Comparison of ENCODE assay signal across 8 cellular contexts in the genomic region with DNA sequence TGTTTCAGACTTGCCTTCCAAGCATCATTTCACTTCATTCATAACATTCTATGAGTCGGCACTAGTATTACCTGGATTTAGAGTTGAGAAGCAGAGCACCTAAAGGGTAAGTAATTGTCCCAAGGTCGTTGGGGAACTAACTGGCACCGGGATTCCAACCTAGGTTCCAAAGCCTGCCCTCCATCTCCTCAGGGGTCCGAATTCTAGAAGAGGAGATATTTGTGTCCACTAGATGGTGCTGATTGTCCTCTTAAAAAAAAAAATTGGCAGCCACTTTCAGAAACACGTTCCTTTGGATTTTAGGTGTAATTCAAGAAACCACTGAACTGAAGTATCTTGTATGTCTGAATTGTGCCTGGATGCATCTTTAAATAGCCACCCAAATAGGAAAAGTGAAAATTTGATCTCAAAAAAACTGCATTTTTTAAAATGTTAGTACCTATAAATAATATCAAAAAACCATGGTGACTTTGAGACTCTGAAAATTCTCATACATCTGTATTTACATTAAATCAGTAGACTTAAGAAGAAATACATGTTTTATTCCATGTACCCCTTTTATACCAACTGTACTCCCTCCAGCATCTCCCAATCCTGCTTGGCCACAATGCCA. TPM values are rescaled to one million over a fixed set of nuclear protein-coding genes. Genes with fewer than 3 reads are reported as not detected.
DNase-seq lines count a peak whose midpoint lies in the region; ATAC-seq, FAIRE-seq and TF ChIP-seq lines count a peak whose summit lies in the region.

No MANE protein-coding gene starts in this region.

- TF ChIP-seq POLR2A in vagina (IDR thresholded peaks at IDR 0.05), result no peak

- dilution Hi-C loops in keratinocyte (cut with MboI; ENCODE audit: extremely low pct_ligation_motif_present, low sequenced_read_pairs), result no loop called here

- H3K36me3 ChIP-seq in GM23338 (ENCODE audit: insufficient read depth) (no peaks in the 10 kb centered on the region), keratinocyte (ENCODE audit: control insufficient read depth in 2 of 2, extremely low read depth in 1 of 2, insufficient read depth in 2 of 2, low read length in 2 of 2) (no peaks in the 10 kb centered on the region), vagina (no peaks in the 10 kb centered on the region)

- H3K27ac Mint-ChIP-seq in CD14-positive monocyte (peak overlapping the region in 1 of 7 donors; percentile 35), GM23338 (peak overlapping the region; percentile 89; the same call in 1 of the 2 replicates)
- H3K27ac Mint-ChIP-seq in T-helper 2 cell treated with Interferon-gamma antibody and Interleukin-4, amounts not matched to agents 5 μg/mL and 100 μg/mL, for 36 hours, result no peak overlapping the region

- H3K4me3 ChIP-seq in GM23338 (no peak overlapping the region), keratinocyte (ENCODE audit: control insufficient read depth in 2 of 3, extremely low read depth in 1 of 3, insufficient read depth in 2 of 3, low read depth in 1 of 3, low read length in 3 of 3) (no peak overlapping the region), vagina (no peak overlapping the region)

- no peaks in the 10 kb centered on the region for H3K27me3 Mint-ChIP-seq in CD14-positive monocyte (ENCODE audit: low read depth in 3 of 3)
- peaks cover 2% of the 10 kb centered on the region for H3K27me3 Mint-ChIP-seq in GM23338 (ENCODE audit: insufficient read depth, low read depth, poor library complexity)
- H3K27me3 Mint-ChIP-seq in T-helper 2 cell treated with Interferon-gamma antibody and Interleukin-4, amounts not matched to agents 5 μg/mL and 100 μg/mL, for 36 hours (ENCODE audit: low read depth), result no peaks in the 10 kb centered on the region

- no peaks in the 10 kb centered on the region for H3K27me3 ChIP-seq in GM23338 (ENCODE audit: insufficient read depth)
- H3K27me3 ChIP-seq in keratinocyte (ENCODE audit: control insufficient read depth, extremely low read depth, insufficient read depth, low read length), result no peaks in the 10 kb centered on the region
- no peaks in the 10 kb centered on the region for H3K27me3 ChIP-seq in vagina

- H2AFZ ChIP-seq in GM23338, result no peak overlapping the region
- H2AFZ ChIP-seq in keratinocyte (ENCODE audit: control insufficient read depth, low read length), result no peak overlapping the region

- H3K9ac ChIP-seq in keratinocyte (ENCODE audit: control insufficient read depth, extremely low read depth, insufficient read depth, low read length), result no peak overlapping the region

- TF ChIP-seq CTCF in CD14-positive monocyte (IDR thresholded peaks at IDR 0.05) (peak; percentile 71), GM23338 (conservative IDR thresholded peaks at IDR 0.05; ENCODE audit: low read depth in 2 of 2) (peak; percentile 68 to 74), keratinocyte (optimal IDR thresholded peaks at IDR 0.05 in 1 of 3, IDR thresholded peaks at IDR 0.05 in 1 of 3, conservative IDR thresholded peaks at IDR 0.05 in 1 of 3; ENCODE audit: extremely low read depth in 1 of 3, insufficient read depth in 2 of 3, low read length in 3 of 3) (peak; percentile 46 to 54 (median 52)), vagina (IDR thresholded peaks at IDR 0.05) (peak; percentile 35 to 66 (median 49))

- no peaks in the 10 kb centered on the region for H3K9me2 ChIP-seq in GM23338 (ENCODE audit: insufficient read depth)

- FAIRE-seq in keratinocyte (lab: Jason Lieb, UNC), result peak; percentile 63

- H3K9me1 ChIP-seq in keratinocyte (ENCODE audit: control insufficient read depth, extremely low read depth, insufficient read depth, low read length), result no peaks in the 10 kb centered on the region

- DNase-seq in CD14-positive monocyte (ENCODE audit: low spot score) (no peak), GM23338 (ENCODE audit: low spot score) (peak; percentile 93), NCI-H2196 treated with DMSO at 0.1 percent for 48 hours (lab: John Stamatoyannopoulos, UW; ENCODE audit: unreplicated experiment) (peak; percentile 3), amniotic stem cell (lab: John Stamatoyannopoulos, UW) (peak; percentile 52), keratinocyte (ENCODE audit: low read depth, low spot score) (no peak), vagina (ENCODE audit: extremely low spot score in 2 of 2) (no peak)
- no peak for DNase-seq in T-helper 2 cell treated with Interferon-gamma antibody and Interleukin-4, amounts not matched to agents 5 μg/mL and 100 μg/mL, for 36 hours (ENCODE audit: low spot score)

- H3K79me2 ChIP-seq in GM23338 (replicated peaks; ENCODE audit: insufficient read depth), result peaks cover 27% of the 10 kb centered on the region
- H3K79me2 ChIP-seq in keratinocyte (ENCODE audit: control insufficient read depth, insufficient read depth, low read length), result peaks cover 8% of the 10 kb centered on the region

- ATAC-seq in GM23338 (peak; percentile 11), HG02763 (IDR thresholded peaks at IDR 0.05; ENCODE audit: unreplicated experiment) (no peak)

- H3K4me3 Mint-ChIP-seq in CD14-positive monocyte, result no peak overlapping the region
- no peak overlapping the region for H3K4me3 Mint-ChIP-seq in GM23338
- no peak overlapping the region for H3K4me3 Mint-ChIP-seq in T-helper 2 cell treated with Interferon-gamma antibody and Interleukin-4, amounts not matched to agents 5 μg/mL and 100 μg/mL, for 36 hours

- H3K4me1 Mint-ChIP-seq in CD14-positive monocyte (peaks cover 31% of the 10 kb centered on the region), GM23338 (peaks cover 71% of the 10 kb centered on the region)
- H3K4me1 Mint-ChIP-seq in T-helper 2 cell treated with Interferon-gamma antibody and Interleukin-4, amounts not matched to agents 5 μg/mL and 100 μg/mL, for 36 hours (ENCODE audit: low read depth), result peaks cover 36% of the 10 kb centered on the region

- H4K20me1 ChIP-seq in GM23338 (replicated peaks; ENCODE audit: insufficient read depth) (no peaks in the 10 kb centered on the region), keratinocyte (ENCODE audit: control insufficient read depth, extremely low read depth, insufficient read depth, low read length) (no peaks in the 10 kb centered on the region)

- H3K4me1 ChIP-seq in GM23338 (ENCODE audit: insufficient read depth) (peaks cover 64% of the 10 kb centered on the region), keratinocyte (ENCODE audit: control insufficient read depth, extremely low read depth, insufficient read depth, low read length) (peaks cover 11% of the 10 kb centered on the region), vagina (peaks cover 26% of the 10 kb centered on the region)

- H3K4me2 ChIP-seq in GM23338 (no peak overlapping the region), keratinocyte (ENCODE audit: control insufficient read depth, extremely low read depth, insufficient read depth, low read depth, low read length) (no peak overlapping the region)

- intact Hi-C loops in CD14-positive monocyte (cut with micrococcal nuclease), result loop anchor here (5.0 to 10.0 kb wide), 6 partner anchors 148 to 488 kb away; partner anchors contain the start of genes BMF (in 1 of the 2), BUB1B (in 1 of the 2) and EIF2AK4 (in 1 of the 2)
- intact Hi-C loops in vagina (cut with DNase I), result loop anchor here (5.0 kb wide), 1 partner anchor 261 kb away; no protein-coding TSS in a partner anchor

- H3K27ac ChIP-seq in GM23338 (ENCODE audit: low read depth) (peak overlapping the region; percentile 47; the same call in 1 of the 2 replicates), keratinocyte (ENCODE audit: control insufficient read depth, insufficient read depth, low read length) (no peak overlapping the region), vagina (peak overlapping the region; percentile 25)

- H3F3A ChIP-seq in GM23338 (replicated peaks; ENCODE audit: low read depth), result no peaks in the 10 kb centered on the region; the same call in 1 of the 2 replicates

- no peaks in the 10 kb centered on the region for H3K9me3 ChIP-seq in keratinocyte (ENCODE audit: control insufficient read depth, low read depth, low read length)
- H3K9me3 ChIP-seq in vagina, result no peaks in the 10 kb centered on the region

- peaks cover 0 to 5% (median 0%) of the 10 kb centered on the region in 7 donors for H3K9me3 Mint-ChIP-seq in CD14-positive monocyte
- H3K9me3 Mint-ChIP-seq in GM23338, result no peaks in the 10 kb centered on the region; the same call in 2 of the 3 replicates
- no peaks in the 10 kb centered on the region for H3K9me3 Mint-ChIP-seq in T-helper 2 cell treated with Interferon-gamma antibody and Interleukin-4, amounts not matched to agents 5 μg/mL and 100 μg/mL, for 36 hours

- H3K36me3 Mint-ChIP-seq in CD14-positive monocyte (peaks cover 3% of the 10 kb centered on the region in 2 donors), GM23338 (ENCODE audit: low read depth) (no peaks in the 10 kb centered on the region; the same call in 2 of the 3 replicates)
- peaks cover 4% of the 10 kb centered on the region for H3K36me3 Mint-ChIP-seq in T-helper 2 cell treated with Interferon-gamma antibody and Interleukin-4, amounts not matched to agents 5 μg/mL and 100 μg/mL, for 36 hours (ENCODE audit: low read depth)

TF ChIP-seq in GM23338, 12 proteins besides CTCF, POLR2A, EP300 and RAD21 (continues in another document):
- TF ChIP-seq ZNF114 (CRISPR knock-in tag; IDR thresholded peaks at IDR 0.05) (no peak), CREB1 (CRISPR knock-in tag; IDR thresholded peaks at IDR 0.05; ENCODE audit: low read depth) (no peak), EZH2phosphoT487 (IDR thresholded peaks at IDR 0.05; ENCODE audit: unreplicated experiment) (no peak)

RNA-seq across cellular contexts. Expression of gene FSIP1, which starts 3.9 kb away (rescaled TPM):
- polyA plus RNA-seq in CD14-positive monocyte (under 1 TPM; 0.10 to 0.48 TPM), GM23338 (2016; fragmentation: Nextera tagmentation; extraction: Ambion mirVana) (0.68 and 0.92 TPM in 2 replicates), keratinocyte (1.1 to 1.5 TPM (median 1.2 TPM) in 3 replicates)
- total RNA-seq in GM23338 (2014; rRNA removed; shearing (Covaris generic)), result 0.70 and 2.1 TPM in 2 replicates
- 1.8 TPM for polyA plus RNA-seq in keratinocyte (2011; ENCODE audit: low read depth)
- polyA plus RNA-seq in keratinocyte (2011; cell fraction: cytosol; rRNA removed), result 1.3 and 2.2 TPM in 2 replicates
- 1.0 and 1.5 TPM in 2 replicates for polyA plus RNA-seq in keratinocyte (2011; cell fraction: nucleus; rRNA removed)
- 1.9 and 2.5 TPM in 2 replicates for polyA plus RNA-seq in keratinocyte (2012; ENCODE audit: low replicate concordance)
- 0.33 to 0.45 TPM (median 0.33 TPM) in 3 replicates for polyA minus RNA-seq in keratinocyte
- polyA minus RNA-seq in keratinocyte (2011; cell fraction: cytosol; rRNA and poly(A)+ RNA removed), result not detected
- polyA minus RNA-seq in keratinocyte (2011; cell fraction: nucleus; rRNA and poly(A)+ RNA removed), result 1.0 and 2.2 TPM in 2 replicates
- total RNA-seq in vagina, result 0.98 TPM

Comparison
In these comparisons a context has a peak if more than half of its experiments do, and no peak if none do; other contexts are left out.
1. DNase-seq: peak in GM23338 (single experiment), NCI-H2196 treated with DMSO at 0.1 percent for 48 hours (single experiment) and amniotic stem cell (single experiment); none in CD14-positive monocyte (single experiment), keratinocyte (single experiment), vagina (0 of 2) and T-helper 2 cell treated with Interferon-gamma antibody and Interleukin-4, amounts not matched to agents 5 μg/mL and 100 μg/mL, for 36 hours (single experiment).
2. Peak in every context shown above with its lines, with median percentiles within 50 percentile points of each other: CTCF ChIP-seq.